8 cellular contexts compared by ENCODE assay signal in genomic region chr1:32539584-32540571, GRCh38.
DNase-seq lines count a peak whose midpoint lies in the region; ATAC-seq, FAIRE-seq and TF ChIP-seq lines count a peak whose summit lies in the region.

No MANE protein-coding gene starts in this region.

- DNase-seq in DMS153 treated with DMSO at 0.1 percent for 48 hours (lab: John Stamatoyannopoulos, UW; ENCODE audit: unreplicated experiment), result peak; percentile 40
- DNase-seq in HTR-8/SVneo (ENCODE audit: insufficient read length, low spot score), result peak; percentile 14
- DNase-seq in kidney tubule cell (ENCODE audit: low spot score), result peak; percentile 55
- DNase-seq in stimulated activated CD8-positive, alpha-beta memory T cell treated with anti-CD3 and anti-CD28 coated beads, Interleukin-4, amount 100 ng/mL, for 48 hours, result peak; percentile 35

- ATAC-seq in SK-N-SH treated with all-trans-retinoic acid at 6 μM for 48 hours, result peak; percentile 79
- no peak for ATAC-seq in GM19467 (IDR thresholded peaks at IDR 0.05; ENCODE audit: unreplicated experiment)
- ATAC-seq in HG02938 (IDR thresholded peaks at IDR 0.05; ENCODE audit: unreplicated experiment), result no peak

- intact Hi-C loops in dendritic cell treated with granulocyte-macrophage colony-stimulating factor and Interleukin-4, amounts not matched to agents 40 ng/mL and 50 ng/mL, for 4 days (cut with micrococcal nuclease), result no loop called here

- H3K27me3 Mint-ChIP-seq in dendritic cell treated with granulocyte-macrophage colony-stimulating factor and Interleukin-4, amounts not matched to agents 40 ng/mL and 50 ng/mL, for 4 days, result peaks cover 50% of the 10 kb centered on the region

- peak overlapping the region; percentile 73 for H3K4me3 Mint-ChIP-seq in dendritic cell treated with granulocyte-macrophage colony-stimulating factor and Interleukin-4, amounts not matched to agents 40 ng/mL and 50 ng/mL, for 4 days

- peaks cover 37% of the 10 kb centered on the region for H3K4me1 Mint-ChIP-seq in dendritic cell treated with granulocyte-macrophage colony-stimulating factor and Interleukin-4, amounts not matched to agents 40 ng/mL and 50 ng/mL, for 4 days (ENCODE audit: low read depth)

- no peaks in the 10 kb centered on the region for H3K36me3 Mint-ChIP-seq in dendritic cell treated with granulocyte-macrophage colony-stimulating factor and Interleukin-4, amounts not matched to agents 40 ng/mL and 50 ng/mL, for 4 days (ENCODE audit: low read depth)

- no peaks in the 10 kb centered on the region for H3K9me3 Mint-ChIP-seq in dendritic cell treated with granulocyte-macrophage colony-stimulating factor and Interleukin-4, amounts not matched to agents 40 ng/mL and 50 ng/mL, for 4 days

- no peak for FAIRE-seq in HTR-8/SVneo (lab: Jason Lieb, UNC)

- peak overlapping the region; percentile 76 for H3K27ac Mint-ChIP-seq in dendritic cell treated with granulocyte-macrophage colony-stimulating factor and Interleukin-4, amounts not matched to agents 40 ng/mL and 50 ng/mL, for 4 days

TF ChIP-seq in SK-N-SH treated with all-trans-retinoic acid at 6 μM for 48 hours, 23 proteins besides CTCF, POLR2A, EP300 and RAD21:
- TF ChIP-seq CSDC2 (CRISPR knock-in tag; IDR thresholded peaks at IDR 0.05) (no peak), BACH2 (CRISPR knock-in tag; IDR thresholded peaks at IDR 0.05; ENCODE audit: borderline replicate concordance) (no peak)
TF ChIP-seq in SK-N-SH treated with all-trans-retinoic acid at 6 μM for 48 hours: peak in this region for 0.
